Comparison of ENCODE assay signal across 30 cellular contexts in the genomic region with DNA sequence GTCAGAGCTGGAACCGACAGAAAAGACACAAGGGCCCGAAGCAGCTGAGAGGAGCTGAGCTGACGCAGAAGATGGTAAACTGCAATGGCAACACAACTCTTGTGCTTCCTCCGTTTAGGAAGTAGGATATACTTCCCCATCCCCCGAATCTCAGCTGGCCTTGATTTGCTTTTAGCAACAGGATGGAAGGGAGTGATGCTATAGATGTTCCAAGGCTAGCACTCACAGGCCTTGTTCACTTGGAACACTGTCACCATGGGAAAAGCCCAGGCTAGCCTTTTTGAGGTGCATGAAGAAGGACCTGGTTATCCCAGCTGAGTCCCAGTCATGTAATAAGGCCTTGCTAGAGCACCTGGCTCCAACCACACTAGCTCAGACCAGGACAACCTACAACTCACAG. TPM values are rescaled to one million over a fixed set of nuclear protein-coding genes. Genes with fewer than 3 reads are reported as not detected.
DNase-seq lines count a peak whose midpoint lies in the region; ATAC-seq, FAIRE-seq and TF ChIP-seq lines count a peak whose summit lies in the region.
"Had no signal": no experiment of that assay in that cellular context is flagged by ENCODE, and none has a peak within 500 bp of the region (broad histone marks: within the 10 kb centered on the region; RNA-seq: fewer than 3 reads in every experiment).

No MANE protein-coding gene starts in this region.

- TF ChIP-seq POLR2A in GM12892 (IDR thresholded peaks at IDR 0.05; ENCODE audit: low read depth, low read length) = peak; percentile 35; the same call in 1 of the 2 replicates

- POLR2A ChIA-PET in activated CD4-positive, alpha-beta memory T cell treated with anti-CD3 and anti-CD28 coated beads, Interleukin-2, amount 10 ng/mL, durations not matched to agents 7 days and 5 days (lab: Charles Lee) = interaction anchor here (0.7 to 2.8 kb wide), 12 partner anchors 8 to 61 kb away, joined by 3 to 14 read pairs (median 4); no protein-coding TSS in a partner anchor
- POLR2A ChIA-PET in naive thymus-derived CD8-positive, alpha-beta T cell (lab: Charles Lee) = interaction anchor here (1.2 kb wide), 1 partner anchor 24 kb away, joined by 4 read pairs; no protein-coding TSS in a partner anchor

- no peak for DNase-seq in activated naive CD4-positive, alpha-beta T cell treated with anti-CD3 and anti-CD28 coated beads, Interleukin-2, amount 10 ng/mL, durations not matched to agents 7 days and 5 days
- DNase-seq in activated naive CD4-positive, alpha-beta T cell treated with Interleukin-2 at 50 U/mL for 16 hours = no peak
- DNase-seq in GM12892 (ENCODE audit: insufficient read length) = no peak
- DNase-seq in activated CD4-positive, alpha-beta memory T cell treated with anti-CD3 and anti-CD28 coated beads, Interleukin-2, amount 10 ng/mL, durations not matched to agents 7 days and 5 days = no peak
- DNase-seq in naive thymus-derived CD8-positive, alpha-beta T cell = no peak
- DNase-seq in immature natural killer cell = no peak
- DNase-seq in NCI-H82 treated with DMSO at 0.1 percent for 48 hours (lab: John Stamatoyannopoulos, UW; ENCODE audit: unreplicated experiment) = no peak
- DNase-seq: activated gamma-delta T cell treated with Interleukin-2 at 50 U/mL for 16 hours; Calu3; colonic mucosa; DMS79 treated with DMSO at 0.1 percent for 48 hours; effector CD8-positive, alpha-beta T cell; GDM1; GOT3; HFFc6; IMR-90; lower lobe of right lung; MV-4-11; NCI-H1436 treated with DMSO at 0.1 percent for 48 hours; NCI-H2081 treated with DMSO at 0.1 percent for 48 hours; NCI-H2227 treated with DMSO at 0.1 percent for 48 hours; NCI-H526 treated with DMSO at 0.1 percent for 48 hours; stimulated activated CD4-positive, alpha-beta T cell treated with anti-CD3 and anti-CD28 coated beads, Interleukin-4, amount 100 ng/mL, for 4 hours; substantia nigra; T1000; trophoblast cell had no signal

- peaks cover 70% of the 10 kb centered on the region for H3K4me1 Mint-ChIP-seq in activated naive CD4-positive, alpha-beta T cell treated with anti-CD3 and anti-CD28 coated beads, Interleukin-2, amount 10 ng/mL, durations not matched to agents 7 days and 5 days
- peaks cover 57% of the 10 kb centered on the region for H3K4me1 Mint-ChIP-seq in activated CD4-positive, alpha-beta memory T cell treated with anti-CD3 and anti-CD28 coated beads, Interleukin-2, amount 10 ng/mL, durations not matched to agents 7 days and 5 days
- peaks cover 12 to 76% (median 41%) of the 10 kb centered on the region in 4 donors for H3K4me1 Mint-ChIP-seq in naive thymus-derived CD8-positive, alpha-beta T cell
- peaks cover 5 to 9% of the 10 kb centered on the region in 2 donors for H3K4me1 Mint-ChIP-seq in immature natural killer cell

- no peak for FAIRE-seq in GM12892 (lab: Jason Lieb, UNC)

- peaks cover 84% of the 10 kb centered on the region for H3K36me3 Mint-ChIP-seq in activated naive CD4-positive, alpha-beta T cell treated with anti-CD3 and anti-CD28 coated beads, Interleukin-2, amount 10 ng/mL, durations not matched to agents 7 days and 5 days
- H3K36me3 Mint-ChIP-seq in activated CD4-positive, alpha-beta memory T cell treated with anti-CD3 and anti-CD28 coated beads, Interleukin-2, amount 10 ng/mL, durations not matched to agents 7 days and 5 days (ENCODE audit: low read depth) = peaks cover 93% of the 10 kb centered on the region
- H3K36me3 Mint-ChIP-seq in naive thymus-derived CD8-positive, alpha-beta T cell = peaks cover 15 to 97% (median 75%) of the 10 kb centered on the region in 3 donors
- peaks cover 23 to 75% (median 24%) of the 10 kb centered on the region in 3 donors for H3K36me3 Mint-ChIP-seq in immature natural killer cell

- ATAC-seq in naive thymus-derived CD8-positive, alpha-beta T cell = no peak
- ATAC-seq: gastroesophageal sphincter, lower lobe of right lung, Right ventricle myocardium inferior, SK-N-SH treated with all-trans-retinoic acid at 6 μM for 48 hours had no signal

- CTCF ChIA-PET in activated naive CD4-positive, alpha-beta T cell treated with anti-CD3 and anti-CD28 coated beads, Interleukin-2, amount 10 ng/mL, durations not matched to agents 7 days and 5 days (lab: Charles Lee) = interaction anchor here (0.7 to 1.5 kb wide), 5 partner anchors 9 to 167 kb away, joined by 3 to 4 read pairs (median 3); no protein-coding TSS in a partner anchor
- CTCF ChIA-PET in activated CD4-positive, alpha-beta memory T cell treated with anti-CD3 and anti-CD28 coated beads, Interleukin-2, amount 10 ng/mL, durations not matched to agents 7 days and 5 days (lab: Charles Lee) = interaction anchor here (1.1 to 2.5 kb wide), 2 partner anchors 9 to 21 kb away, joined by 3 to 9 read pairs; no protein-coding TSS in a partner anchor

- H3K27ac Mint-ChIP-seq in activated naive CD4-positive, alpha-beta T cell treated with anti-CD3 and anti-CD28 coated beads, Interleukin-2, amount 10 ng/mL, durations not matched to agents 7 days and 5 days = peak overlapping the region; percentile 81
- H3K27ac Mint-ChIP-seq in activated CD4-positive, alpha-beta memory T cell treated with anti-CD3 and anti-CD28 coated beads, Interleukin-2, amount 10 ng/mL, durations not matched to agents 7 days and 5 days = peak overlapping the region; percentile 44
- H3K27ac Mint-ChIP-seq in naive thymus-derived CD8-positive, alpha-beta T cell = peak overlapping the region; percentile 16 to 87 (median 74)
- peak overlapping the region in 2 of 6 donors; percentile 57 to 69 for H3K27ac Mint-ChIP-seq in immature natural killer cell
- H3K27ac Mint-ChIP-seq: HFFc6, nephron had no signal

- no peak overlapping the region for H3K4me3 Mint-ChIP-seq in activated naive CD4-positive, alpha-beta T cell treated with anti-CD3 and anti-CD28 coated beads, Interleukin-2, amount 10 ng/mL, durations not matched to agents 7 days and 5 days
- H3K4me3 Mint-ChIP-seq in activated CD4-positive, alpha-beta memory T cell treated with anti-CD3 and anti-CD28 coated beads, Interleukin-2, amount 10 ng/mL, durations not matched to agents 7 days and 5 days = no peak overlapping the region
- peak overlapping the region in 1 of 10 donors; percentile 10 for H3K4me3 Mint-ChIP-seq in naive thymus-derived CD8-positive, alpha-beta T cell
- no peak overlapping the region for H3K4me3 Mint-ChIP-seq in immature natural killer cell
- H3K4me3 Mint-ChIP-seq: HFFc6, nephron had no signal

- H3K27me3 Mint-ChIP-seq in activated naive CD4-positive, alpha-beta T cell treated with anti-CD3 and anti-CD28 coated beads, Interleukin-2, amount 10 ng/mL, durations not matched to agents 7 days and 5 days = no peaks in the 10 kb centered on the region
- no peaks in the 10 kb centered on the region for H3K27me3 Mint-ChIP-seq in activated CD4-positive, alpha-beta memory T cell treated with anti-CD3 and anti-CD28 coated beads, Interleukin-2, amount 10 ng/mL, durations not matched to agents 7 days and 5 days
- no peaks in the 10 kb centered on the region for H3K27me3 Mint-ChIP-seq in naive thymus-derived CD8-positive, alpha-beta T cell
- peaks cover 0 to 3% (median 2%) of the 10 kb centered on the region in 3 donors for H3K27me3 Mint-ChIP-seq in immature natural killer cell (ENCODE audit: low read depth in 3 of 3)

- H3K9me3 Mint-ChIP-seq in activated naive CD4-positive, alpha-beta T cell treated with anti-CD3 and anti-CD28 coated beads, Interleukin-2, amount 10 ng/mL, durations not matched to agents 7 days and 5 days = no peaks in the 10 kb centered on the region
- no peaks in the 10 kb centered on the region for H3K9me3 Mint-ChIP-seq in activated CD4-positive, alpha-beta memory T cell treated with anti-CD3 and anti-CD28 coated beads, Interleukin-2, amount 10 ng/mL, durations not matched to agents 7 days and 5 days
- no peaks in the 10 kb centered on the region for H3K9me3 Mint-ChIP-seq in naive thymus-derived CD8-positive, alpha-beta T cell
- H3K9me3 Mint-ChIP-seq in immature natural killer cell = no peaks in the 10 kb centered on the region
- H3K9me3 Mint-ChIP-seq: HFFc6 had no signal

RNA-seq across cellular contexts. Expression of a gene that starts 26.0 kb away (rescaled TPM):
- 219 TPM for polyA plus RNA-seq in GM12892 (2012; ENCODE audit: missing spikeins)
- total RNA-seq in activated CD4-positive, alpha-beta memory T cell treated with anti-CD3 and anti-CD28 coated beads, Interleukin-2, amount 10 ng/mL, durations not matched to agents 7 days and 5 days = 100 to 1,000 TPM; 540 to 547 TPM
- 10 to 100 TPM; 62.8 to 74.9 TPM for total RNA-seq in naive thymus-derived CD8-positive, alpha-beta T cell
- 100 to 1,000 TPM; 154 to 231 (median 217) TPM for polyA plus RNA-seq in naive thymus-derived CD8-positive, alpha-beta T cell
- polyA plus RNA-seq in immature natural killer cell = 100 to 1,000 TPM in 1 of 3 donors, 10 to 100 TPM in 2; 79.4 to 121 (median 99.4) TPM

Comparison
In these comparisons a context has a peak if more than half of its experiments do, and no peak if none do; other contexts are left out.
1. RNA of a gene that starts 26.0 kb away (total RNA-seq): 540 to 547 TPM in activated CD4-positive, alpha-beta memory T cell treated with anti-CD3 and anti-CD28 coated beads, Interleukin-2, amount 10 ng/mL, durations not matched to agents 7 days and 5 days; 62.8 to 74.9 TPM in naive thymus-derived CD8-positive, alpha-beta T cell; every median in the first group is over 4 times any median in the second.